In the genomic region with DNA sequence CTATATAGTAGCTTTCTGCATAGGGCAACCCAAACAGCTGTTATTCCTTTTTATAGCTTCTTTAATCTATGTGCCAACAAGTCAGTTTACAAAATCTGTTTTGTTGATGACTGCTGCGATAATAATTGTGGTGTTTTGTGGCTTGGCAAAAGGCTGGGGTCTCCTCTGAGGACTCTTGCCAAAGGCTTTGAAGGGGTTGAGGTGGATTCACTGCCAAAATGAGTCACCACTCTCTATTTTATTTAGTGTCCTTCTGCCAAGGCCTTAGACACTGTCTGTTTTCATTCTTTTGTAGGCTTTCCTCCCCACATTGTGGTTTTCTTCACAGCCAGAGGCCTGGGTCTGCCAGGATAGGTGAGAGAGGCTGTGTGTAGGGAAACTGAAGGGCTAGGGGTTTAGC, we compare ENCODE assay signal across 9 cellular contexts.
DNase-seq lines count a peak whose midpoint lies in the region; ATAC-seq and TF ChIP-seq lines count a peak whose summit lies in the region.
"Had no signal": no experiment of that assay in that cellular context is flagged by ENCODE, and none has a peak within 500 bp of the region (broad histone marks: within the 10 kb centered on the region; RNA-seq: fewer than 3 reads in every experiment).

No MANE protein-coding gene starts in this region.

- intact Hi-C loops in PC-9 (cut with micrococcal nuclease; ENCODE audit: unreplicated experiment): no loop called here

- no peaks in the 10 kb centered on the region for H3F3A ChIP-seq in GM23338 (replicated peaks; ENCODE audit: low read depth)
- H3F3A ChIP-seq in PC-9 (ENCODE audit: insufficient read depth, low read depth): 0 out of 2 replicates have a peak, but pooled peaks cover 9% of the 10 kb centered on the region

- H3K27me3 ChIP-seq in GM23338 (ENCODE audit: insufficient read depth) (no peaks in the 10 kb centered on the region), PC-9 (ENCODE audit: insufficient read depth, low read depth) (no peaks in the 10 kb centered on the region), fibroblast of lung (ENCODE audit: control insufficient read depth, insufficient read depth, low read length) (no peaks in the 10 kb centered on the region), neuronal stem cell (ENCODE audit: control insufficient read depth in 3 of 3, insufficient read depth in 3 of 3, low read depth in 1 of 3, low read length in 3 of 3) (no peaks in the 10 kb centered on the region)

- no peak overlapping the region for H4K8ac ChIP-seq in neuronal stem cell (ENCODE audit: low read depth, low read length)

- H2AFZ ChIP-seq in GM23338 (no peak overlapping the region), PC-9 (no peak overlapping the region), fibroblast of lung (ENCODE audit: low read length) (no peak overlapping the region), neuronal stem cell (ENCODE audit: low read length) (no peak overlapping the region)

- H2BK5ac ChIP-seq in neuronal stem cell (ENCODE audit: low read length): no peak overlapping the region

- H3K4me1 ChIP-seq in GM23338 (ENCODE audit: insufficient read depth) (peaks cover 27% of the 10 kb centered on the region), PC-9 (replicated peaks; ENCODE audit: insufficient read depth) (no peaks in the 10 kb centered on the region; the same call in 1 of the 2 replicates), fibroblast of lung (ENCODE audit: control insufficient read depth, extremely low read depth, insufficient read depth, low read length) (peaks cover 6% of the 10 kb centered on the region), neuronal stem cell (ENCODE audit: control insufficient read depth in 2 of 2, insufficient read depth in 1 of 2, low read depth in 1 of 2, low read length in 2 of 2) (peaks cover 0 to 7% of the 10 kb centered on the region in 2 donors)

- CTCF ChIA-PET in PC-9 (lab: Charles Lee): interaction anchor here (1.5 kb wide), 1 partner anchor 194 kb away, joined by 4 read pairs; no protein-coding TSS in a partner anchor

- 0 out of 2 replicates have a peak overlapping the region, but pooled peaks have one; percentile 62 for H3K27ac Mint-ChIP-seq in GM23338

- TF ChIP-seq CTCF in GM23338 (conservative IDR thresholded peaks at IDR 0.05; ENCODE audit: low read depth in 2 of 2) (no peak), PC-9 (conservative IDR thresholded peaks at IDR 0.05) (no peak), fibroblast of lung (conservative IDR thresholded peaks at IDR 0.05 in 1 of 2, IDR thresholded peaks at IDR 0.05 in 1 of 2; ENCODE audit: low read depth in 1 of 2, low read length in 2 of 2) (no peak), GM13976 (IDR thresholded peaks at IDR 0.05; ENCODE audit: borderline replicate concordance, control extremely low read depth, extremely low read depth, insufficient read depth, missing control alignments) (no peak)

- no peak; the same call in 2 of the 3 replicates for ATAC-seq in GM23338

- H3K4me3 Mint-ChIP-seq in GM23338: no peak overlapping the region

- H3K14ac ChIP-seq in neuronal stem cell (ENCODE audit: low read length): no peak overlapping the region

- H3K27me3 Mint-ChIP-seq in GM23338 (ENCODE audit: insufficient read depth, low read depth, poor library complexity): no peaks in the 10 kb centered on the region

- H3K27ac ChIP-seq in GM23338 (ENCODE audit: low read depth): no peak overlapping the region
- H3K27ac ChIP-seq in PC-9: 0 out of 2 replicates have a peak overlapping the region, but pooled peaks have one; percentile 14
- no peak overlapping the region for H3K27ac ChIP-seq in fibroblast of lung (ENCODE audit: insufficient read depth, low read length)
- H3K27ac ChIP-seq in neuronal stem cell (replicated peaks; ENCODE audit: low read length): no peak overlapping the region

- in situ Hi-C loops in GM13976 (cut with MboI; ENCODE audit: low sequenced_read_pairs, unreplicated experiment): no loop called here

- H3K9ac ChIP-seq in fibroblast of lung (ENCODE audit: insufficient read depth, low read length): no peak overlapping the region
- H3K9ac ChIP-seq in neuronal stem cell (ENCODE audit: low read depth, low read length, poor library complexity): no peak overlapping the region

- no peak overlapping the region for H3K23ac ChIP-seq in neuronal stem cell (ENCODE audit: low read depth, low read length, poor library complexity)

- no peaks in the 10 kb centered on the region for H3K9me2 ChIP-seq in GM23338 (ENCODE audit: insufficient read depth)
- H3K9me2 ChIP-seq in PC-9 (ENCODE audit: insufficient read depth): no peaks in the 10 kb centered on the region

- 0 out of 3 replicates have a peak, but pooled peaks cover 3% of the 10 kb centered on the region for H3K9me3 Mint-ChIP-seq in GM23338

- H2BK120ac ChIP-seq in neuronal stem cell (ENCODE audit: low read depth, low read length): no peak overlapping the region

- BruUV-seq in PC-9 (replicated peaks; lab: Mats Ljungman, UMichigan): no TSS peak

- no peak overlapping the region for H3K4me2 ChIP-seq in GM23338
- no peak overlapping the region for H3K4me2 ChIP-seq in PC-9
- H3K4me2 ChIP-seq in fibroblast of lung (ENCODE audit: extremely low read depth, insufficient read depth, low read length): no peak overlapping the region
- H3K4me2 ChIP-seq in neuronal stem cell (ENCODE audit: insufficient read depth, low read length, poor library complexity, severe bottlenecking): no peak overlapping the region

- no CpG with 5 or more reads among the region's 1 CpG for WGBS in neuronal stem cell (ENCODE audit: extremely low coverage in 2 of 2, insufficient read length in 2 of 2, insufficient replicate concordance in 1 of 2), 2 donors

- no peak overlapping the region for H2BK12ac ChIP-seq in neuronal stem cell (ENCODE audit: low read length)

- peaks cover 46% of the 10 kb centered on the region for H3K4me1 Mint-ChIP-seq in GM23338

- no peak overlapping the region for H3K18ac ChIP-seq in neuronal stem cell (ENCODE audit: low read length)

- H3K4ac ChIP-seq in neuronal stem cell (ENCODE audit: low read length): no peak overlapping the region

- H3K9me3 ChIP-seq in PC-9 (ENCODE audit: insufficient read depth, low read depth) (no peaks in the 10 kb centered on the region), fibroblast of lung (ENCODE audit: control insufficient read depth, insufficient read depth, low read depth, low read length) (no peaks in the 10 kb centered on the region), neuronal stem cell (replicated peaks in 1 of 2; ENCODE audit: control insufficient read depth in 2 of 2, insufficient read depth in 1 of 2, low read depth in 1 of 2, low read length in 2 of 2) (no peaks in the 10 kb centered on the region)

- H3K36me3 Mint-ChIP-seq in GM23338 (ENCODE audit: low read depth): peaks cover 6% of the 10 kb centered on the region; the same call in 1 of the 3 replicates

- no peak overlapping the region for H2BK15ac ChIP-seq in neuronal stem cell (ENCODE audit: low read length)

- H4K20me1 ChIP-seq in GM23338 (replicated peaks; ENCODE audit: insufficient read depth): no peaks in the 10 kb centered on the region
- no peaks in the 10 kb centered on the region for H4K20me1 ChIP-seq in PC-9 (ENCODE audit: insufficient read depth)
- H4K20me1 ChIP-seq in fibroblast of lung (ENCODE audit: control insufficient read depth, extremely low read depth, insufficient read depth, low read length): no peaks in the 10 kb centered on the region

- H2AK5ac ChIP-seq in neuronal stem cell (ENCODE audit: low read depth, low read length): no peak overlapping the region

- no peaks in the 10 kb centered on the region for H3K79me1 ChIP-seq in neuronal stem cell (ENCODE audit: low read depth, low read length)

- no peaks in the 10 kb centered on the region for H3K79me2 ChIP-seq in GM23338 (replicated peaks; ENCODE audit: insufficient read depth)
- 0 out of 2 replicates have a peak, but pooled peaks cover 9% of the 10 kb centered on the region for H3K79me2 ChIP-seq in PC-9 (ENCODE audit: low read depth)
- H3K79me2 ChIP-seq in fibroblast of lung (ENCODE audit: control insufficient read depth, insufficient read depth, low read length): no peaks in the 10 kb centered on the region

- DNase-seq in GM23338 (ENCODE audit: low spot score): no peak
- peak in 1 of 2 experiments; percentile 48 for DNase-seq in PC-9
- peak; percentile 76 to 90 for DNase-seq in fibroblast of lung (ENCODE audit: low read depth in 2 of 2)
- DNase-seq in renal cortical epithelial cell (ENCODE audit: low read depth): peak; percentile 91
- no peak for DNase-seq in T-helper 9 cell
- DNase-seq in MV-4-11 (lab: John Stamatoyannopoulos, UW): no peak
- DNase-seq in GM13976 (ENCODE audit: low spot score): no peak
- no peak for DNase-seq in neuronal stem cell (ENCODE audit: low spot score)
- DNase-seq: left cardiac atrium had no signal

- POLR2A ChIA-PET in PC-9 (lab: Charles Lee; ENCODE audit: unreplicated experiment): interaction anchor here (0.6 kb wide), 1 partner anchor 342 kb away, joined by 4 read pairs; no protein-coding TSS in a partner anchor

- H3K4me3 ChIP-seq in GM23338: no peak overlapping the region
- H3K4me3 ChIP-seq in PC-9: no peak overlapping the region
- no peak overlapping the region for H3K4me3 ChIP-seq in fibroblast of lung (replicated peaks in 1 of 4; ENCODE audit: control extremely low read depth in 1 of 4, insufficient read depth in 1 of 4, low read depth in 3 of 4, low read length in 4 of 4)
- H3K4me3 ChIP-seq in neuronal stem cell (ENCODE audit: low read length in 2 of 2): no peak overlapping the region

- H3K36me3 ChIP-seq in GM23338 (ENCODE audit: insufficient read depth) (no peaks in the 10 kb centered on the region), PC-9 (ENCODE audit: low read depth) (no peaks in the 10 kb centered on the region), fibroblast of lung (ENCODE audit: control insufficient read depth, insufficient read depth, low read length) (no peaks in the 10 kb centered on the region), neuronal stem cell (replicated peaks in 1 of 2; ENCODE audit: control insufficient read depth in 2 of 2, insufficient read depth in 2 of 2, low read length in 2 of 2) (no peaks in the 10 kb centered on the region)

- no peak overlapping the region for H4K91ac ChIP-seq in neuronal stem cell (ENCODE audit: low read depth, low read length, poor library complexity)

TF ChIP-seq in GM23338, 12 proteins besides CTCF, POLR2A, EP300 and RAD21 (continues in another document):
- no peak for TF ChIP-seq STAT1 (IDR thresholded peaks at IDR 0.05; ENCODE audit: unreplicated experiment)
- TF ChIP-seq JUNB (IDR thresholded peaks at IDR 0.05; ENCODE audit: unreplicated experiment): no peak
- TF ChIP-seq CREB1 (CRISPR knock-in tag; IDR thresholded peaks at IDR 0.05; ENCODE audit: low read depth): no peak
- TF ChIP-seq NANOG (IDR thresholded peaks at IDR 0.05; ENCODE audit: borderline replicate concordance): no peak
- no peak for TF ChIP-seq ZNF114 (CRISPR knock-in tag; IDR thresholded peaks at IDR 0.05)

Comparison
In these comparisons a context has a peak if more than half of its experiments do, and no peak if none do; other contexts are left out.
1. DNase-seq: peak in fibroblast of lung (2 of 2) and renal cortical epithelial cell (single experiment); none in GM23338 (single experiment), T-helper 9 cell (single experiment), MV-4-11 (single experiment), GM13976 (single experiment) and neuronal stem cell (single experiment).